Comparison of ENCODE assay signal across 9 cellular contexts in genomic region chr16:57601801-57602478, GRCh38. TPM values are rescaled to one million over a fixed set of nuclear protein-coding genes. Genes with fewer than 3 reads are reported as not detected.
DNase-seq lines count a peak whose midpoint lies in the region; ATAC-seq, FAIRE-seq and TF ChIP-seq lines count a peak whose summit lies in the region.
"Had no signal": no experiment of that assay in that cellular context is flagged by ENCODE, and none has a peak within 500 bp of the region (broad histone marks: within the 10 kb centered on the region; RNA-seq: fewer than 3 reads in every experiment).

No MANE protein-coding gene starts in this region.

- WGBS in A549 (ENCODE audit: missing lambda C conversion rate): 81% methylated on average over 10 of the region's 10 CpGs
- 69 to 70% methylated on average over 10 of the region's 10 CpGs for WGBS in esophagus squamous epithelium, 2 donors

- H3K36me3 ChIP-seq in esophagus squamous epithelium: no peaks in the 10 kb centered on the region

- peaks cover 4% of the 10 kb centered on the region for H3K36me3 Mint-ChIP-seq in T-helper 1 cell treated with Interleukin-12 subunit alpha and Interleukin-12 subunit beta and Interleukin-4 antibody, amounts not matched to agents 30 μg/mL and 1 μg/mL, for 36 hours (ENCODE audit: low read depth)

- POLR2A ChIA-PET in A549 (lab: Yijun Ruan, JAX): no interaction called here

- TF ChIP-seq RAD21 in A549 (conservative IDR thresholded peaks at IDR 0.05 in 1 of 2, IDR thresholded peaks at IDR 0.05 in 1 of 2): no peak

- H3K4me1 ChIP-seq in A549: peaks cover 37% of the 10 kb centered on the region
- peaks cover 0 to 10% (median 3%) of the 10 kb centered on the region in 3 donors for H3K4me1 ChIP-seq in esophagus squamous epithelium

- TF ChIP-seq CTCF in A549 (IDR thresholded peaks at IDR 0.05): no peak
- no peak for TF ChIP-seq CTCF in esophagus squamous epithelium (IDR thresholded peaks at IDR 0.05)

- H3K27me3 ChIP-seq in esophagus squamous epithelium: peaks cover 0 to 17% (median 0%) of the 10 kb centered on the region in 4 donors

- peak overlapping the region; percentile 34 to 79; a peak in 4 of 6 replicates for H3K27ac ChIP-seq in A549
- H3K27ac ChIP-seq in caudate nucleus (ENCODE audit: low read depth, low read length): no peak overlapping the region
- H3K27ac ChIP-seq in esophagus squamous epithelium: peak overlapping the region in 1 of 4 donors; percentile 49

- H3K27me3 Mint-ChIP-seq in T-helper 1 cell treated with Interleukin-12 subunit alpha and Interleukin-12 subunit beta and Interleukin-4 antibody, amounts not matched to agents 30 μg/mL and 1 μg/mL, for 36 hours (ENCODE audit: low read depth): peaks cover 3% of the 10 kb centered on the region

- H3K4me3 ChIP-seq in A549 (no peak overlapping the region), esophagus squamous epithelium (no peak overlapping the region)

- intact Hi-C loops in esophagus squamous epithelium (cut with DNase I): loop anchor here (5.0 kb wide), 1 partner anchor 45 kb away; no protein-coding TSS in a partner anchor

- H3K9me3 ChIP-seq in A549 (no peaks in the 10 kb centered on the region), esophagus squamous epithelium (no peaks in the 10 kb centered on the region)

- H3K4me3 Mint-ChIP-seq in T-helper 1 cell treated with Interleukin-12 subunit alpha and Interleukin-12 subunit beta and Interleukin-4 antibody, amounts not matched to agents 30 μg/mL and 1 μg/mL, for 36 hours: peak overlapping the region; percentile 59

- ATAC-seq in A549 (no peak), GM18907 (IDR thresholded peaks at IDR 0.05; ENCODE audit: unreplicated experiment) (peak; percentile 82), HG03097 (IDR thresholded peaks at IDR 0.05; ENCODE audit: low FRiP score, unreplicated experiment) (peak; percentile 54), left lobe of liver (no peak)

- no peak for TF ChIP-seq EP300 in A549 (IDR thresholded peaks at IDR 0.05)

- peak overlapping the region; percentile 98 for H3K27ac Mint-ChIP-seq in T-helper 1 cell treated with Interleukin-12 subunit alpha and Interleukin-12 subunit beta and Interleukin-4 antibody, amounts not matched to agents 30 μg/mL and 1 μg/mL, for 36 hours

- H3K4me2 ChIP-seq in A549: 0 out of 3 replicates have a peak overlapping the region, but pooled peaks have one; percentile 8

- no peak for FAIRE-seq in A549 (lab: Jason Lieb, UNC)

- DNase-seq in A549 (ENCODE audit: low read depth in 1 of 2, low spot score in 1 of 2): no peak
- DNase-seq in left lobe of liver (ENCODE audit: low spot score): peak; percentile 28
- no peak for DNase-seq in caudate nucleus (lab: John Stamatoyannopoulos, UW)
- no peak for DNase-seq in esophagus squamous epithelium (lab: John Stamatoyannopoulos, UW)
- DNase-seq in Kasumi-1 (lab: John Stamatoyannopoulos, UW): no peak

- CTCF ChIA-PET in A549 (lab: Yijun Ruan, JAX): interaction anchor here (1.4 to 35.2 kb wide), 10 partner anchors 11 to 135 kb away, joined by 3 to 785 read pairs (median 56); partner anchors contain the start of genes ADGRG1 and KATNB1

- TF ChIP-seq POLR2A in A549 (IDR thresholded peaks at IDR 0.05; ENCODE audit: low read length): no peak
- TF ChIP-seq POLR2A in esophagus squamous epithelium (IDR thresholded peaks at IDR 0.05): no peak

- peaks cover 6% of the 10 kb centered on the region for H3K9me3 Mint-ChIP-seq in T-helper 1 cell treated with Interleukin-12 subunit alpha and Interleukin-12 subunit beta and Interleukin-4 antibody, amounts not matched to agents 30 μg/mL and 1 μg/mL, for 36 hours

- H3K4me1 Mint-ChIP-seq in T-helper 1 cell treated with Interleukin-12 subunit alpha and Interleukin-12 subunit beta and Interleukin-4 antibody, amounts not matched to agents 30 μg/mL and 1 μg/mL, for 36 hours (ENCODE audit: low read depth): peaks cover 47% of the 10 kb centered on the region

TF ChIP-seq in A549, 52 proteins besides CTCF, POLR2A, EP300 and RAD21:
- no peak for TF ChIP-seq ZC3H11A (IDR thresholded peaks at IDR 0.05)

RNA-seq across cellular contexts. Expression of gene ADGRG1, which starts 26.5 kb away (rescaled TPM):
- polyA plus RNA-seq in A549 (2011; rRNA removed) (28.3 and 37.7 TPM in 2 replicates), A549 (2017; fragmentation: RNase III; extraction: RNeasy Plus Mini Kit Qiagen cat#74134 plus additional on column Dnase treatment) (91.8 to 142 TPM (median 130 TPM) in 3 replicates)
- 46.7 and 66.1 TPM in 2 replicates for polyA plus RNA-seq in A549 (2012; cell fraction: cytosol; rRNA removed)
- polyA plus RNA-seq in A549 (2012; cell fraction: nucleus; rRNA removed): 102 and 106 TPM in 2 replicates
- 31.9 and 33.7 TPM in 2 replicates for polyA minus RNA-seq in A549 (2011; rRNA and poly(A)+ RNA removed)
- total RNA-seq in left lobe of liver (5.1 TPM), esophagus squamous epithelium (10 to 100 TPM; 37.0 to 65.5 (median 42.1) TPM)

RNA-seq across cellular contexts. Expression of gene ADGRG5, which starts 59.5 kb away (rescaled TPM):
- polyA plus RNA-seq in A549 (2011; rRNA removed): not detected in 2 replicates
- polyA plus RNA-seq in A549 (2012; cell fraction: cytosol; rRNA removed): 0.03 TPM in 1 of 2 replicates, not detected in the other
- not detected in 2 replicates for polyA plus RNA-seq in A549 (2012; cell fraction: nucleus; rRNA removed)
- 0.06 TPM in 1 of 3 replicates, not detected in the others for polyA plus RNA-seq in A549 (2017; fragmentation: RNase III; extraction: RNeasy Plus Mini Kit Qiagen cat#74134 plus additional on column Dnase treatment)
- not detected in 2 replicates for polyA minus RNA-seq in A549 (2011; rRNA and poly(A)+ RNA removed)
- total RNA-seq in left lobe of liver: 0.10 TPM
- 1 to 10 TPM in 2 of 4 donors, under 1 TPM in 2; 0.34 to 1.3 (median 0.91) TPM for total RNA-seq in esophagus squamous epithelium
- total RNA-seq: lung microvascular endothelial cell had no signal

Comparison
In these comparisons a context has a peak if more than half of its experiments do, and no peak if none do; other contexts are left out.
1. ATAC-seq: peak in GM18907 (single experiment) and HG03097 (single experiment); none in A549 (0 of 2) and left lobe of liver (single experiment).